ENCODE assay signal across 8 cellular contexts in genomic region chr15:84658080-84658787, GRCh38. TPM values are rescaled to one million over a fixed set of nuclear protein-coding genes. Genes with fewer than 3 reads are reported as not detected.
DNase-seq lines count a peak whose midpoint lies in the region; ATAC-seq and TF ChIP-seq lines count a peak whose summit lies in the region.

TSS of gene NMB (minus strand) at chr15:84658199. CDS start at chr15:84658152, 47 bp downstream.

- H3K36me3 Mint-ChIP-seq in Calu3 (ENCODE audit: insufficient read depth, unreplicated experiment) = peaks cover 82% of the 10 kb centered on the region

- peak; percentile 95 for DNase-seq in Calu3
- DNase-seq in activated T-cell treated with anti-CD3 and anti-CD28 coated beads, Interleukin-2, amount 50 U/mL, for 1 hour = peak; percentile 88
- DNase-seq in stimulated activated CD8-positive, alpha-beta memory T cell treated with anti-CD3 and anti-CD28 coated beads, Interleukin-7, amount 100 ng/mL, for 1 hour (ENCODE audit: low read depth in 2 of 2) = peak; percentile 60 to 65

- H3K27ac ChIP-seq in HUES6 (ENCODE audit: low read depth, low read length) (no peak within 1 kb of the TSS; the same call in 1 of the 2 replicates), OCI-LY3 (ENCODE audit: low read length) (peak within 1 kb of the TSS; percentile 45), esophagus (ENCODE audit: low read depth in 2 of 2, low read length in 1 of 2) (peak within 1 kb of the TSS; percentile 66 to 81)

- ATAC-seq in GM21367 (IDR thresholded peaks at IDR 0.05; ENCODE audit: unreplicated experiment) = peak; percentile 42

- intact Hi-C loops in Calu3 (cut with micrococcal nuclease; ENCODE audit: unreplicated experiment) = loop anchor here (5.0 kb wide), 3 partner anchors 59 to 269 kb away; partner anchors contain the start of gene SEC11A

- no peaks in the 10 kb centered on the region for H3K9me3 Mint-ChIP-seq in Calu3 (ENCODE audit: low read depth, unreplicated experiment)

- H2AFZ ChIP-seq in OCI-LY3 (ENCODE audit: low read depth, low read length) = peak within 1 kb of the TSS; percentile 87

- H3K36me3 ChIP-seq in HUES6 (ENCODE audit: control insufficient read depth, insufficient read depth, low read length) (no peaks in the 10 kb centered on the region), OCI-LY3 (replicated peaks; ENCODE audit: low read depth, low read length) (no peaks in the 10 kb centered on the region), esophagus (ENCODE audit: control insufficient read depth in 2 of 2, insufficient read depth in 2 of 2, low read length in 1 of 2) (no peaks in the 10 kb centered on the region), mucosa of stomach (ENCODE audit: control insufficient read depth, insufficient read depth, low read length) (no peaks in the 10 kb centered on the region)

- CTCF ChIA-PET in Calu3 (lab: Charles Lee) = interaction anchor here (0.6 to 1.3 kb wide), 5 partner anchors 88 to 277 kb away, joined by 3 to 6 read pairs (median 6); no protein-coding TSS in a partner anchor

- H3K27me3 ChIP-seq in HUES6 (ENCODE audit: control insufficient read depth, insufficient read depth, low read length) = peaks cover 14% of the 10 kb centered on the region
- no peaks in the 10 kb centered on the region for H3K27me3 ChIP-seq in OCI-LY3 (ENCODE audit: low read depth, low read length)
- no peaks in the 10 kb centered on the region for H3K27me3 ChIP-seq in esophagus (ENCODE audit: control insufficient read depth in 1 of 2, insufficient read depth in 2 of 2, low read length in 2 of 2)
- no peaks in the 10 kb centered on the region for H3K27me3 ChIP-seq in mucosa of stomach (ENCODE audit: control insufficient read depth, insufficient read depth, low read length)

- peaks cover 32% of the 10 kb centered on the region for H3K4me1 Mint-ChIP-seq in Calu3 (ENCODE audit: low read depth, unreplicated experiment)

- H3K27ac Mint-ChIP-seq in Calu3 (ENCODE audit: unreplicated experiment) = peak within 1 kb of the TSS; percentile 71

- WGBS in esophagus, 2 donors = 1% methylated on average over 45 to 61 of the region's 61 CpGs

- BruUV-seq in Calu3 (replicated peaks; lab: Mats Ljungman, UMichigan) = no TSS peak

- H3K4me3 Mint-ChIP-seq in Calu3 (ENCODE audit: low read depth, unreplicated experiment) = peak within 1 kb of the TSS; percentile 74

- peaks cover 9% of the 10 kb centered on the region for H3K79me2 ChIP-seq in OCI-LY3 (ENCODE audit: low read length)

- H4K20me1 ChIP-seq in OCI-LY3 (ENCODE audit: insufficient read depth, low read length) = no peaks in the 10 kb centered on the region

- peak within 1 kb of the TSS; percentile 68 for H3K9ac ChIP-seq in HUES6 (ENCODE audit: low read length)
- H3K9ac ChIP-seq in OCI-LY3 (ENCODE audit: low read length) = peak within 1 kb of the TSS; percentile 75
- H3K9ac ChIP-seq in mucosa of stomach (ENCODE audit: low read length) = peak within 1 kb of the TSS; percentile 73

- peak within 1 kb of the TSS; percentile 90 for H3K4me2 ChIP-seq in OCI-LY3 (ENCODE audit: low read length)

- H3K4me3 ChIP-seq in HUES6 (ENCODE audit: low read depth, low read length) (peak within 1 kb of the TSS; percentile 64), OCI-LY3 (ENCODE audit: low read length) (peak within 1 kb of the TSS; percentile 83), esophagus (ENCODE audit: low read depth in 1 of 2, low read length in 2 of 2) (peak within 1 kb of the TSS; percentile 54 to 57), mucosa of stomach (ENCODE audit: low read length) (peak within 1 kb of the TSS; percentile 32)

- no peaks in the 10 kb centered on the region for H3K9me3 ChIP-seq in HUES6 (ENCODE audit: control insufficient read depth, insufficient read depth, low read depth, low read length)
- no peaks in the 10 kb centered on the region for H3K9me3 ChIP-seq in OCI-LY3 (ENCODE audit: insufficient read depth, low read length)
- no peaks in the 10 kb centered on the region for H3K9me3 ChIP-seq in esophagus (ENCODE audit: control insufficient read depth in 2 of 2, insufficient read depth in 1 of 2, low read depth in 1 of 2, low read length in 1 of 2)
- no peaks in the 10 kb centered on the region for H3K9me3 ChIP-seq in mucosa of stomach (ENCODE audit: control insufficient read depth, low read length)

- H3K4me1 ChIP-seq in HUES6 (ENCODE audit: control insufficient read depth, insufficient read depth, low read length) = peaks cover 26% of the 10 kb centered on the region
- peaks cover 23% of the 10 kb centered on the region for H3K4me1 ChIP-seq in OCI-LY3 (ENCODE audit: low read length)
- peaks cover 4 to 14% of the 10 kb centered on the region in 2 donors for H3K4me1 ChIP-seq in esophagus (ENCODE audit: control insufficient read depth in 2 of 2, insufficient read depth in 2 of 2, low read length in 1 of 2)
- H3K4me1 ChIP-seq in mucosa of stomach (ENCODE audit: control insufficient read depth, insufficient read depth, low read length) = peaks cover 25% of the 10 kb centered on the region

- TF ChIP-seq CTCF in Calu3 (IDR thresholded peaks at IDR 0.05; ENCODE audit: unreplicated experiment) (peak; percentile 87), OCI-LY3 (IDR thresholded peaks at IDR 0.05; ENCODE audit: low read depth, low read length) (peak; percentile 76)

- H3K27me3 Mint-ChIP-seq in Calu3 (ENCODE audit: unreplicated experiment) = no peaks in the 10 kb centered on the region

RNA-seq across cellular contexts. Expression of gene NMB, which starts in this region (rescaled TPM):
- 10.9 and 16.6 TPM in 2 replicates for total RNA-seq in Calu3 (2022)
- 1 to 10 TPM; 1.5 to 5.2 TPM for polyA plus RNA-seq in esophagus

Comparison
In these comparisons a context has a peak if more than half of its experiments do, and no peak if none do; other contexts are left out.
1. H3K4me3 ChIP-seq: peak in every context shown above with its lines; median percentile 83 in OCI-LY3; 64 in HUES6; 56 in esophagus; 32 in mucosa of stomach.